Comparison of ENCODE assay signal across 14 cellular contexts in the genomic region with DNA sequence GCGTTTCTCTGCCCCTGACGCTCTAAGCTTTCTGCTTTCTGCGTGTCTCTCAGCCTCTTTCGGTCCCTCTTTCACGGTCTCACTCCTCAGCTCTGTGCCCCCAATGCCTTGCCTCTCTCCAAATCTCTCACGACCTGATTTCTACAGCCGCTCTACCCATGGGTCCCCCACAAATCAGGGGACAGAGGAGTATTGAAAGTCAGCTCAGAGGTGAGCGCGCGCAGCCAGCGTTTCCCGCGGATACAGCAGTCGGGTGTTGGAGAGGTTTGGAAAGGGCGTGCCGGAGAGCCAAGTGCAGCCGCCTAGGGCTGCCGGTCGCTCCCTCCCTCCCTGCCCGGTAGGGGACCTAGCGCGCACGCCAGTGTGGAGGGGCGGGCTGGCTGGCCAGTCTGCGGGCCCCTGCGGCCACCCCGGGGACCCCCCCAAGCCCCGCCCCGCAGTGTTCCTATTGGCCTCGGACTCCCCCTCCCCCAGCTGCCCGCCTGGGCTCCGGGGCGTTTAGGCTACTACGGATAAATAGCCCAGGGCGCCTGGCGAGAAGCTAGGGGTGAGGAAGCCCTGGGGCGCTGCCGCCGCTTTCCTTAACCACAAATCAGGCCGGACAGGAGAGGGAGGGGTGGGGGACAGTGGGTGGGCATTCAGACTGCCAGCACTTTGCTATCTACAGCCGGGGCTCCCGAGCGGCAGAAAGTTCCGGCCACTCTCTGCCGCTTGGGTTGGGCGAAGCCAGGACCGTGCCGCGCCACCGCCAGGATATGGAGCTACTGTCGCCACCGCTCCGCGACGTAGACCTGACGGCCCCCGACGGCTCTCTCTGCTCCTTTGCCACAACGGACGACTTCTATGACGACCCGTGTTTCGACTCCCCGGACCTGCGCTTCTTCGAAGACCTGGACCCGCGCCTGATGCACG. TPM values are rescaled to one million over a fixed set of nuclear protein-coding genes. Genes with fewer than 3 reads are reported as not detected.
DNase-seq lines count a peak whose midpoint lies in the region; ATAC-seq and TF ChIP-seq lines count a peak whose summit lies in the region.
"Had no signal": no experiment of that assay in that cellular context is flagged by ENCODE, and none has a peak within 500 bp of the region (broad histone marks: within the 10 kb centered on the region; RNA-seq: fewer than 3 reads in every experiment).

A gene (plus strand): TSS at position 544 of the 912 bp plus-strand sequence. CDS start 212 bp downstream, at position 756.

- no peaks in the 10 kb centered on the region for H3K36me3 Mint-ChIP-seq in chondrocyte (ENCODE audit: low read depth)

- H3K4me2 ChIP-seq in IMR-90 (ENCODE audit: low read depth, low read length) = no peak within 1 kb of the TSS
- H3K4me2 ChIP-seq in mesenchymal stem cell (ENCODE audit: low read length, poor library complexity, severe bottlenecking) = no peak within 1 kb of the TSS

- H3K56ac ChIP-seq in IMR-90 (ENCODE audit: extremely low read depth, insufficient read depth, low read length) = no peak within 1 kb of the TSS

- H3K9me3 ChIP-seq in IMR-90 (ENCODE audit: control insufficient read depth, insufficient read depth, low read length) (no peaks in the 10 kb centered on the region), mesenchymal stem cell (ENCODE audit: control insufficient read depth, low read length) (no peaks in the 10 kb centered on the region)

- H3K79me1 ChIP-seq in IMR-90 (ENCODE audit: low read depth in 1 of 2, low read length in 2 of 2) (no peaks in the 10 kb centered on the region), mesenchymal stem cell (replicated peaks; ENCODE audit: low read length, poor library complexity, severe bottlenecking) (no peaks in the 10 kb centered on the region)

- H2BK20ac ChIP-seq in IMR-90 (ENCODE audit: low read depth, low read length) = no peak within 1 kb of the TSS

- no peaks in the 10 kb centered on the region for H4K20me1 ChIP-seq in IMR-90 (ENCODE audit: insufficient read depth, low read length)

- H3K9me3 Mint-ChIP-seq in chondrocyte (ENCODE audit: low read depth) = no peaks in the 10 kb centered on the region
- H3K9me3 Mint-ChIP-seq: CD4-positive, alpha-beta T cell had no signal

- no peaks in the 10 kb centered on the region for H3K4me1 ChIP-seq in IMR-90 (ENCODE audit: control insufficient read depth, insufficient read depth, low read length)
- H3K4me1 ChIP-seq in mesenchymal stem cell (ENCODE audit: control insufficient read depth, insufficient read depth, low read depth, low read length) = peaks cover 15% of the 10 kb centered on the region

- H2BK15ac ChIP-seq in IMR-90 (ENCODE audit: low read depth, low read length) (no peak within 1 kb of the TSS), mesenchymal stem cell (ENCODE audit: low read depth, poor library complexity, severe bottlenecking) (no peak within 1 kb of the TSS)

- no peak for TF ChIP-seq POLR2A in IMR-90 (IDR thresholded peaks at IDR 0.05; ENCODE audit: low read depth, low read length)

- BruUV-seq in IMR-90 (replicated peaks; lab: Mats Ljungman, UMichigan) = no TSS peak

- TF ChIP-seq CTCF in IMR-90 (conservative IDR thresholded peaks at IDR 0.05; ENCODE audit: low read depth, low read length) (no peak), chondrocyte (IDR thresholded peaks at IDR 0.05) (no peak)

- H3K27ac Mint-ChIP-seq in chondrocyte (ENCODE audit: unreplicated experiment) = no peak within 1 kb of the TSS
- H3K27ac Mint-ChIP-seq: CD4-positive, alpha-beta T cell had no signal

- no peak within 1 kb of the TSS for H3K4me3 ChIP-seq in IMR-90 (ENCODE audit: insufficient read depth, low read depth, low read length)
- H3K4me3 ChIP-seq in mesenchymal stem cell (ENCODE audit: insufficient read depth in 1 of 2, low read depth in 1 of 2, low read length in 2 of 2) = no peak within 1 kb of the TSS
- H3K4me3 ChIP-seq: lung, skin epidermis had no signal

- H4K91ac ChIP-seq in IMR-90 (ENCODE audit: insufficient read depth, low read depth, low read length) (no peak within 1 kb of the TSS), mesenchymal stem cell (ENCODE audit: low read length) (no peak within 1 kb of the TSS)

- peaks cover 3% of the 10 kb centered on the region for H3K4me1 Mint-ChIP-seq in chondrocyte (ENCODE audit: low read depth)

- peaks cover 37% of the 10 kb centered on the region for H3K27me3 Mint-ChIP-seq in chondrocyte (ENCODE audit: low read depth)

- H2BK12ac ChIP-seq in mesenchymal stem cell (ENCODE audit: low read length in 2 of 2) = no peak within 1 kb of the TSS

- no peak within 1 kb of the TSS for H3K18ac ChIP-seq in IMR-90 (ENCODE audit: low read depth, low read length)
- no peak within 1 kb of the TSS for H3K18ac ChIP-seq in mesenchymal stem cell (ENCODE audit: low read depth in 1 of 2, low read length in 2 of 2)

- H2BK5ac ChIP-seq in IMR-90 (ENCODE audit: low read depth, low read length, poor library complexity, severe bottlenecking) (no peak within 1 kb of the TSS), mesenchymal stem cell (ENCODE audit: low read depth, low read length, poor library complexity, severe bottlenecking) (no peak within 1 kb of the TSS)

- peak within 1 kb of the TSS; percentile 65 for H2AK9ac ChIP-seq in IMR-90 (replicated peaks; ENCODE audit: low read depth, low read length, poor library complexity)

- DNase-seq in DMS53 (lab: John Stamatoyannopoulos, UW) (peak; percentile 70), IMR-90 (no peak), chondrocyte (ENCODE audit: low spot score) (no peak), mesenchymal stem cell (no peak), hepatic stellate cell (ENCODE audit: low spot score) (no peak), NCI-H128 (lab: John Stamatoyannopoulos, UW; ENCODE audit: unreplicated experiment) (no peak), dedifferentiated amniotic fluid mesenchymal stem cell (ENCODE audit: extremely low spot score) (no peak)
- DNase-seq: CD4-positive, alpha-beta T cell; NCI-H446 treated with DMSO at 0.1 percent for 48 hours; stimulated activated CD8-positive, alpha-beta memory T cell treated with anti-CD3 and anti-CD28 coated beads, Interleukin-4, amount 100 ng/mL, for 48 hours had no signal

- H3K14ac ChIP-seq in IMR-90 (replicated peaks; ENCODE audit: low read depth, low read length) (no peak within 1 kb of the TSS), mesenchymal stem cell (ENCODE audit: low read length in 2 of 2) (no peak within 1 kb of the TSS)

- no peak within 1 kb of the TSS for H3K9ac ChIP-seq in IMR-90 (ENCODE audit: low read depth, low read length)
- peak within 1 kb of the TSS; percentile 99 for H3K9ac ChIP-seq in mesenchymal stem cell (ENCODE audit: low read length)

- 6% methylated on average over 28 of the region's 69 CpGs; no CpG with 5 or more reads in 1 of the 2 experiments for WGBS in IMR-90 (ENCODE audit: extremely low coverage in 2 of 2, insufficient read length in 1 of 2), 2 experiments
- 10% methylated on average over 42 of the region's 69 CpGs for WGBS in mesenchymal stem cell

- no peak within 1 kb of the TSS for H4K5ac ChIP-seq in IMR-90 (ENCODE audit: low read depth, low read length)

- ATAC-seq in IMR-90 (ENCODE audit: low read depth) (no peak; the same call in 1 of the 2 replicates), HG02759 (IDR thresholded peaks at IDR 0.05; ENCODE audit: unreplicated experiment) (no peak)

- in situ Hi-C loops in IMR-90 (cut with MboI; ENCODE audit: low sequenced_read_pairs) = no loop called here

- H3K4ac ChIP-seq in IMR-90 (ENCODE audit: low read depth, low read length) (no peak within 1 kb of the TSS), mesenchymal stem cell (ENCODE audit: low read depth in 1 of 2, low read length in 2 of 2) (no peak within 1 kb of the TSS)

- POLR2A ChIA-PET in IMR-90 (lab: Charles Lee; ENCODE audit: unreplicated experiment) = no interaction called here

- H2AFZ ChIP-seq in IMR-90 (replicated peaks; ENCODE audit: low read length, poor library complexity) (peak within 1 kb of the TSS; percentile 58), mesenchymal stem cell (ENCODE audit: low read depth, low read length) (no peak within 1 kb of the TSS)

- TF ChIP-seq RAD21 in IMR-90 (IDR thresholded peaks at IDR 0.05; ENCODE audit: low read length) = no peak

- H3K23ac ChIP-seq in IMR-90 (ENCODE audit: low read depth, low read length) (no peak within 1 kb of the TSS), mesenchymal stem cell (ENCODE audit: low read length in 2 of 2) (no peak within 1 kb of the TSS)

- H3K27ac ChIP-seq in IMR-90 (ENCODE audit: insufficient read depth, low read length) (no peak within 1 kb of the TSS), mesenchymal stem cell (ENCODE audit: low read length, poor library complexity, severe bottlenecking) (no peak within 1 kb of the TSS)
- H3K27ac ChIP-seq: skin epidermis had no signal

- intact Hi-C loops in IMR-90 (cut with micrococcal nuclease) = no loop called here

- dilution Hi-C loops in IMR-90 (cut with HindIII; ENCODE audit: low sequenced_read_pairs, unreplicated experiment) = no loop called here

- H2BK120ac ChIP-seq in IMR-90 (ENCODE audit: low read depth, low read length) (no peak within 1 kb of the TSS), mesenchymal stem cell (ENCODE audit: low read depth, low read length) (no peak within 1 kb of the TSS)

- H2AK5ac ChIP-seq in IMR-90 (ENCODE audit: low read depth, low read length) (no peak within 1 kb of the TSS), mesenchymal stem cell (ENCODE audit: low read length, severe bottlenecking) (no peak within 1 kb of the TSS)

- peak within 1 kb of the TSS; percentile 24 for H3K4me3 Mint-ChIP-seq in chondrocyte (ENCODE audit: unreplicated experiment)
- H3K4me3 Mint-ChIP-seq: CD4-positive, alpha-beta T cell had no signal

- H4K8ac ChIP-seq in IMR-90 (ENCODE audit: low read depth in 2 of 2, low read length in 2 of 2) (no peak within 1 kb of the TSS), mesenchymal stem cell (ENCODE audit: low read length) (no peak within 1 kb of the TSS)

- peaks cover 77% of the 10 kb centered on the region for H3K27me3 ChIP-seq in IMR-90 (ENCODE audit: control insufficient read depth, insufficient read depth, low read length)
- peaks cover 96 to 97% of the 10 kb centered on the region in 2 experiments for H3K27me3 ChIP-seq in mesenchymal stem cell (ENCODE audit: control insufficient read depth in 1 of 2, insufficient read depth in 1 of 2, low read length in 2 of 2)

- H3K36me3 ChIP-seq in IMR-90 (ENCODE audit: control insufficient read depth, insufficient read depth, low read length) (no peaks in the 10 kb centered on the region), mesenchymal stem cell (ENCODE audit: control insufficient read depth in 1 of 2, insufficient read depth in 2 of 2, low read depth in 1 of 2, low read length in 2 of 2) (no peaks in the 10 kb centered on the region)

- CTCF ChIA-PET in IMR-90 (lab: Yijun Ruan, JAX) = interaction anchor here (1.1 to 1.5 kb wide), 2 partner anchors 12 to 121 kb away, joined by 3 to 5 read pairs; no protein-coding TSS in a partner anchor

- H3K9me1 ChIP-seq in IMR-90 (ENCODE audit: insufficient read depth, low read length) = no peaks in the 10 kb centered on the region

TF ChIP-seq in IMR-90, 13 proteins besides CTCF, POLR2A, EP300 and RAD21 (continues in another document):
- no peak for TF ChIP-seq NFE2L2 (IDR thresholded peaks at IDR 0.05; ENCODE audit: low read depth, low read length)

RNA-seq across cellular contexts. Expression of the gene that starts here (rescaled TPM):
- not detected in 2 replicates for total RNA-seq in IMR-90 (2012; rRNA removed)
- polyA plus RNA-seq in IMR-90 (2012; rRNA removed) = not detected in 2 replicates
- not detected in 2 replicates for polyA plus RNA-seq in IMR-90 (2012; cell fraction: cytosol; rRNA removed)
- polyA plus RNA-seq in IMR-90 (2012; cell fraction: nucleus; rRNA removed; ENCODE audit: low replicate concordance) = not detected in 2 replicates
- total RNA-seq in chondrocyte = not detected in 3 replicates
- polyA plus RNA-seq in mesenchymal stem cell (2013, experiment 1 of 2) = not detected
- polyA plus RNA-seq in mesenchymal stem cell (2013, experiment 2 of 2) = not detected
- total RNA-seq: CD4-positive, alpha-beta T cell; fibroblast of lung; lung had no signal
- polyA plus RNA-seq: fibroblast of lung, lung had no signal
